In the genomic region with DNA sequence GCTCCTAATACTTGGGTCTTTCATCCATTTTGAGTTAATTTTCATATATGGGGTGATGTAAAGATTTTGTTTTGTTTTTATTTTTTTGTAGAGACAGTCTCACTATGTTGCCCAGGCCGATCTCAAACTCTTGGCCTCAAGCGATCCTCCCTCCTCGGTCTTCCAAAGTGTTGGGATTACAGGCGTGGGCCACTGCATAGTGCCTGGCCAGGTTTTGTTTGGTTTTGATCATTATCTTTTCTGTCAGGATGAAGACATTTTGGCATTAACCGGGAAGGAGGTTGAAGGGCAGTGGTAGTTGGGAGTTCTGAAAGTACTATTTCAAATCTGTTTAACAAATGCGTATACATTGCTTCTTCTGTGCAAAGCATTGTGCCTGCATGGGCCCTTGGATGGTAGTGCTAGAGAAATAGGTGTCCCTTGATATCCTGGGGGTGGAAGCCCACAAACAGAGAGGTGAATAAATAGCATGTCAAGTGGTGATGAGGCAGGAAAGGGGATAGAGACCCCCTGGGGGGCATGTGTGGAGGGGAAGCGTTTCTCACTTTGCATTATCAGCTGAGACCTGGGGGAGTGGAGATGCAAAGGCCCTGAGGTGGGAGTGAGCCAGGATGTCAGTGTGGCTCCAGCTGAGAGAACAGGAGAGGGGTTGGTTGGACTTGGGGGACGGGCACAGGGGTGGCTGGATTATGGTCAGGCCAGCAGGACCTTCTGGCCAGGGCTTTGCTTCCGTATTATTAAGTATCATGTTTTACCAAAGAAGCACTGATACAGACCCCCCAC, we compare ENCODE assay signal across 1 cellular context.
TF ChIP-seq lines count a peak whose summit lies in the region.

No MANE protein-coding gene starts in this region.

TF ChIP-seq in K562, 482 proteins besides CTCF, POLR2A, EP300 and RAD21 (continued from another document and continues in another):
- TF ChIP-seq, protein P1, sequence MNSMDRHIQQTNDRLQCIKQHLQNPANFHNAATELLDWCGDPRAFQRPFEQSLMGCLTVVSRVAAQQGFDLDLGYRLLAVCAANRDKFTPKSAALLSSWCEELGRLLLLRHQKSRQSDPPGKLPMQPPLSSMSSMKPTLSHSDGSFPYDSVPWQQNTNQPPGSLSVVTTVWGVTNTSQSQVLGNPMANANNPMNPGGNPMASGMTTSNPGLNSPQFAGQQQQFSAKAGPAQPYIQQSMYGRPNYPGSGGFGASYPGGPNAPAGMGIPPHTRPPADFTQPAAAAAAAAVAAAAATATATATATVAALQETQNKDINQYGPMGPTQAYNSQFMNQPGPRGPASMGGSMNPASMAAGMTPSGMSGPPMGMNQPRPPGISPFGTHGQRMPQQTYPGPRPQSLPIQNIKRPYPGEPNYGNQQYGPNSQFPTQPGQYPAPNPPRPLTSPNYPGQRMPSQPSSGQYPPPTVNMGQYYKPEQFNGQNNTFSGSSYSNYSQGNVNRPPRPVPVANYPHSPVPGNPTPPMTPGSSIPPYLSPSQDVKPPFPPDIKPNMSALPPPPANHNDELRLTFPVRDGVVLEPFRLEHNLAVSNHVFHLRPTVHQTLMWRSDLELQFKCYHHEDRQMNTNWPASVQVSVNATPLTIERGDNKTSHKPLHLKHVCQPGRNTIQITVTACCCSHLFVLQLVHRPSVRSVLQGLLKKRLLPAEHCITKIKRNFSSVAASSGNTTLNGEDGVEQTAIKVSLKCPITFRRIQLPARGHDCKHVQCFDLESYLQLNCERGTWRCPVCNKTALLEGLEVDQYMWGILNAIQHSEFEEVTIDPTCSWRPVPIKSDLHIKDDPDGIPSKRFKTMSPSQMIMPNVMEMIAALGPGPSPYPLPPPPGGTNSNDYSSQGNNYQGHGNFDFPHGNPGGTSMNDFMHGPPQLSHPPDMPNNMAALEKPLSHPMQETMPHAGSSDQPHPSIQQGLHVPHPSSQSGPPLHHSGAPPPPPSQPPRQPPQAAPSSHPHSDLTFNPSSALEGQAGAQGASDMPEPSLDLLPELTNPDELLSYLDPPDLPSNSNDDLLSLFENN (IDR thresholded peaks at IDR 0.05; ENCODE audit: low read depth in 2 of 2, low read length in 2 of 2): no peak
- TF ChIP-seq ELF4 (CRISPR knock-in tag; IDR thresholded peaks at IDR 0.05) (no peak), ESRRA (IDR thresholded peaks at IDR 0.05; ENCODE audit: borderline replicate concordance, low read depth) (no peak), LARP7 (IDR thresholded peaks at IDR 0.05) (no peak), EGR1 (conservative IDR thresholded peaks at IDR 0.05) (no peak), ZNF444 (CRISPR knock-in tag; IDR thresholded peaks at IDR 0.05) (no peak), ZNF41 (CRISPR knock-in tag; conservative IDR thresholded peaks at IDR 0.05) (no peak), ZBTB7A (IDR thresholded peaks at IDR 0.05; ENCODE audit: borderline replicate concordance, control insufficient read depth, low read depth, low read length) (peak; percentile 69; the same call in 1 of the 2 replicates), PTBP1 (IDR thresholded peaks at IDR 0.05; ENCODE audit: low read depth, low read length) (peak; percentile 21; the same call in 1 of the 2 replicates), CBX2 (IDR thresholded peaks at IDR 0.05; ENCODE audit: insufficient read depth, low read length, poor library complexity, severe bottlenecking) (no peak), E2F3 (CRISPR knock-in tag; IDR thresholded peaks at IDR 0.05) (no peak), KAT7 (CRISPR knock-in tag; IDR thresholded peaks at IDR 0.05; ENCODE audit: borderline replicate concordance) (no peak), POLR3A (IDR thresholded peaks at IDR 0.05; ENCODE audit: borderline replicate concordance, extremely low read depth, insufficient read depth, insufficient read length) (no peak), PPARD (CRISPR knock-in tag; IDR thresholded peaks at IDR 0.05) (no peak), RBM25 (IDR thresholded peaks at IDR 0.05; ENCODE audit: low read depth, low read length, severe bottlenecking) (peak; percentile 8), NR2C2 (CRISPR knock-in tag; IDR thresholded peaks at IDR 0.05) (no peak), NR2C2 (tag; IDR thresholded peaks at IDR 0.05) (no peak), TGIF2 (CRISPR knock-in tag; IDR thresholded peaks at IDR 0.05) (no peak), TCFL5 (CRISPR knock-in tag; conservative IDR thresholded peaks at IDR 0.05) (no peak), CHD2 (IDR thresholded peaks at IDR 0.05; ENCODE audit: low read depth, low read length) (no peak), MAFG (tag; conservative IDR thresholded peaks at IDR 0.05) (no peak)
- TF ChIP-seq, protein P2, sequence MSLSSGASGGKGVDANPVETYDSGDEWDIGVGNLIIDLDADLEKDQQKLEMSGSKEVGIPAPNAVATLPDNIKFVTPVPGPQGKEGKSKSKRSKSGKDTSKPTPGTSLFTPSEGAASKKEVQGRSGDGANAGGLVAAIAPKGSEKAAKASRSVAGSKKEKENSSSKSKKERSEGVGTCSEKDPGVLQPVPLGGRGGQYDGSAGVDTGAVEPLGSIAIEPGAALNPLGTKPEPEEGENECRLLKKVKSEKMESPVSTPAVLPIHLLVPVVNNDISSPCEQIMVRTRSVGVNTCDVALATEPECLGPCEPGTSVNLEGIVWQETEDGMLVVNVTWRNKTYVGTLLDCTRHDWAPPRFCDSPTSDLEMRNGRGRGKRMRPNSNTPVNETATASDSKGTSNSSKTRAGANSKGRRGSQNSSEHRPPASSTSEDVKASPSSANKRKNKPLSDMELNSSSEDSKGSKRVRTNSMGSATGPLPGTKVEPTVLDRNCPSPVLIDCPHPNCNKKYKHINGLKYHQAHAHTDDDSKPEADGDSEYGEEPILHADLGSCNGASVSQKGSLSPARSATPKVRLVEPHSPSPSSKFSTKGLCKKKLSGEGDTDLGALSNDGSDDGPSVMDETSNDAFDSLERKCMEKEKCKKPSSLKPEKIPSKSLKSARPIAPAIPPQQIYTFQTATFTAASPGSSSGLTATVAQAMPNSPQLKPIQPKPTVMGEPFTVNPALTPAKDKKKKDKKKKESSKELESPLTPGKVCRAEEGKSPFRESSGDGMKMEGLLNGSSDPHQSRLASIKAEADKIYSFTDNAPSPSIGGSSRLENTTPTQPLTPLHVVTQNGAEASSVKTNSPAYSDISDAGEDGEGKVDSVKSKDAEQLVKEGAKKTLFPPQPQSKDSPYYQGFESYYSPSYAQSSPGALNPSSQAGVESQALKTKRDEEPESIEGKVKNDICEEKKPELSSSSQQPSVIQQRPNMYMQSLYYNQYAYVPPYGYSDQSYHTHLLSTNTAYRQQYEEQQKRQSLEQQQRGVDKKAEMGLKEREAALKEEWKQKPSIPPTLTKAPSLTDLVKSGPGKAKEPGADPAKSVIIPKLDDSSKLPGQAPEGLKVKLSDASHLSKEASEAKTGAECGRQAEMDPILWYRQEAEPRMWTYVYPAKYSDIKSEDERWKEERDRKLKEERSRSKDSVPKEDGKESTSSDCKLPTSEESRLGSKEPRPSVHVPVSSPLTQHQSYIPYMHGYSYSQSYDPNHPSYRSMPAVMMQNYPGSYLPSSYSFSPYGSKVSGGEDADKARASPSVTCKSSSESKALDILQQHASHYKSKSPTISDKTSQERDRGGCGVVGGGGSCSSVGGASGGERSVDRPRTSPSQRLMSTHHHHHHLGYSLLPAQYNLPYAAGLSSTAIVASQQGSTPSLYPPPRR (CRISPR knock-in tag; IDR thresholded peaks at IDR 0.05; ENCODE audit: borderline replicate concordance): no peak
- TF ChIP-seq, protein P3, sequence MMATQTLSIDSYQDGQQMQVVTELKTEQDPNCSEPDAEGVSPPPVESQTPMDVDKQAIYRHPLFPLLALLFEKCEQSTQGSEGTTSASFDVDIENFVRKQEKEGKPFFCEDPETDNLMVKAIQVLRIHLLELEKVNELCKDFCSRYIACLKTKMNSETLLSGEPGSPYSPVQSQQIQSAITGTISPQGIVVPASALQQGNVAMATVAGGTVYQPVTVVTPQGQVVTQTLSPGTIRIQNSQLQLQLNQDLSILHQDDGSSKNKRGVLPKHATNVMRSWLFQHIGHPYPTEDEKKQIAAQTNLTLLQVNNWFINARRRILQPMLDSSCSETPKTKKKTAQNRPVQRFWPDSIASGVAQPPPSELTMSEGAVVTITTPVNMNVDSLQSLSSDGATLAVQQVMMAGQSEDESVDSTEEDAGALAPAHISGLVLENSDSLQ (IDR thresholded peaks at IDR 0.05): 0 out of 2 replicates have a peak, but pooled peaks have one; percentile 4
- TF ChIP-seq, protein P4, sequence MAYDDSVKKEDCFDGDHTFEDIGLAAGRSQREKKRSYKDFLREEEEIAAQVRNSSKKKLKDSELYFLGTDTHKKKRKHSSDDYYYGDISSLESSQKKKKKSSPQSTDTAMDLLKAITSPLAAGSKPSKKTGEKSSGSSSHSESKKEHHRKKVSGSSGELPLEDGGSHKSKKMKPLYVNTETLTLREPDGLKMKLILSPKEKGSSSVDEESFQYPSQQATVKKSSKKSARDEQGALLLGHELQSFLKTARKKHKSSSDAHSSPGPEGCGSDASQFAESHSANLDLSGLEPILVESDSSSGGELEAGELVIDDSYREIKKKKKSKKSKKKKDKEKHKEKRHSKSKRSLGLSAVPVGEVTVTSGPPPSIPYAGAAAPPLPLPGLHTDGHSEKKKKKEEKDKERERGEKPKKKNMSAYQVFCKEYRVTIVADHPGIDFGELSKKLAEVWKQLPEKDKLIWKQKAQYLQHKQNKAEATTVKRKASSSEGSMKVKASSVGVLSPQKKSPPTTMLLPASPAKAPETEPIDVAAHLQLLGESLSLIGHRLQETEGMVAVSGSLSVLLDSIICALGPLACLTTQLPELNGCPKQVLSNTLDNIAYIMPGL (CRISPR knock-in tag; IDR thresholded peaks at IDR 0.05): no peak
- TF ChIP-seq, protein P5, sequence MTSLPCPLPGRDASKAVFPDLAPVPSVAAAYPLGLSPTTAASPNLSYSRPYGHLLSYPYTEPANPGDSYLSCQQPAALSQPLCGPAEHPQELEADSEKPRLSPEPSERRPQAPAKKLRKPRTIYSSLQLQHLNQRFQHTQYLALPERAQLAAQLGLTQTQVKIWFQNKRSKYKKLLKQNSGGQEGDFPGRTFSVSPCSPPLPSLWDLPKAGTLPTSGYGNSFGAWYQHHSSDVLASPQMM (CRISPR knock-in tag; IDR thresholded peaks at IDR 0.05): no peak
- TF ChIP-seq, protein P6, sequence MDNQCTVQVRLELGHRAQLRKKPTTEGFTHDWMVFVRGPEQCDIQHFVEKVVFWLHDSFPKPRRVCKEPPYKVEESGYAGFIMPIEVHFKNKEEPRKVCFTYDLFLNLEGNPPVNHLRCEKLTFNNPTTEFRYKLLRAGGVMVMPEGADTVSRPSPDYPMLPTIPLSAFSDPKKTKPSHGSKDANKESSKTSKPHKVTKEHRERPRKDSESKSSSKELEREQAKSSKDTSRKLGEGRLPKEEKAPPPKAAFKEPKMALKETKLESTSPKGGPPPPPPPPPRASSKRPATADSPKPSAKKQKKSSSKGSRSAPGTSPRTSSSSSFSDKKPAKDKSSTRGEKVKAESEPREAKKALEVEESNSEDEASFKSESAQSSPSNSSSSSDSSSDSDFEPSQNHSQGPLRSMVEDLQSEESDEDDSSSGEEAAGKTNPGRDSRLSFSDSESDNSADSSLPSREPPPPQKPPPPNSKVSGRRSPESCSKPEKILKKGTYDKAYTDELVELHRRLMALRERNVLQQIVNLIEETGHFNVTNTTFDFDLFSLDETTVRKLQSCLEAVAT (IDR thresholded peaks at IDR 0.05): no peak
- TF ChIP-seq, protein P7, sequence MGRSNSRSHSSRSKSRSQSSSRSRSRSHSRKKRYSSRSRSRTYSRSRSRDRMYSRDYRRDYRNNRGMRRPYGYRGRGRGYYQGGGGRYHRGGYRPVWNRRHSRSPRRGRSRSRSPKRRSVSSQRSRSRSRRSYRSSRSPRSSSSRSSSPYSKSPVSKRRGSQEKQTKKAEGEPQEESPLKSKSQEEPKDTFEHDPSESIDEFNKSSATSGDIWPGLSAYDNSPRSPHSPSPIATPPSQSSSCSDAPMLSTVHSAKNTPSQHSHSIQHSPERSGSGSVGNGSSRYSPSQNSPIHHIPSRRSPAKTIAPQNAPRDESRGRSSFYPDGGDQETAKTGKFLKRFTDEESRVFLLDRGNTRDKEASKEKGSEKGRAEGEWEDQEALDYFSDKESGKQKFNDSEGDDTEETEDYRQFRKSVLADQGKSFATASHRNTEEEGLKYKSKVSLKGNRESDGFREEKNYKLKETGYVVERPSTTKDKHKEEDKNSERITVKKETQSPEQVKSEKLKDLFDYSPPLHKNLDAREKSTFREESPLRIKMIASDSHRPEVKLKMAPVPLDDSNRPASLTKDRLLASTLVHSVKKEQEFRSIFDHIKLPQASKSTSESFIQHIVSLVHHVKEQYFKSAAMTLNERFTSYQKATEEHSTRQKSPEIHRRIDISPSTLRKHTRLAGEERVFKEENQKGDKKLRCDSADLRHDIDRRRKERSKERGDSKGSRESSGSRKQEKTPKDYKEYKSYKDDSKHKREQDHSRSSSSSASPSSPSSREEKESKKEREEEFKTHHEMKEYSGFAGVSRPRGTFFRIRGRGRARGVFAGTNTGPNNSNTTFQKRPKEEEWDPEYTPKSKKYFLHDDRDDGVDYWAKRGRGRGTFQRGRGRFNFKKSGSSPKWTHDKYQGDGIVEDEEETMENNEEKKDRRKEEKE (IDR thresholded peaks at IDR 0.05; ENCODE audit: borderline replicate concordance in 1 of 2, control insufficient read depth in 1 of 2, low read depth in 2 of 2, low read length in 1 of 2): no peak
- TF ChIP-seq, protein P8, sequence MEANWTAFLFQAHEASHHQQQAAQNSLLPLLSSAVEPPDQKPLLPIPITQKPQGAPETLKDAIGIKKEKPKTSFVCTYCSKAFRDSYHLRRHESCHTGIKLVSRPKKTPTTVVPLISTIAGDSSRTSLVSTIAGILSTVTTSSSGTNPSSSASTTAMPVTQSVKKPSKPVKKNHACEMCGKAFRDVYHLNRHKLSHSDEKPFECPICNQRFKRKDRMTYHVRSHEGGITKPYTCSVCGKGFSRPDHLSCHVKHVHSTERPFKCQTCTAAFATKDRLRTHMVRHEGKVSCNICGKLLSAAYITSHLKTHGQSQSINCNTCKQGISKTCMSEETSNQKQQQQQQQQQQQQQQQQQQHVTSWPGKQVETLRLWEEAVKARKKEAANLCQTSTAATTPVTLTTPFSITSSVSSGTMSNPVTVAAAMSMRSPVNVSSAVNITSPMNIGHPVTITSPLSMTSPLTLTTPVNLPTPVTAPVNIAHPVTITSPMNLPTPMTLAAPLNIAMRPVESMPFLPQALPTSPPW (CRISPR knock-in tag; IDR thresholded peaks at IDR 0.05): no peak
- TF ChIP-seq, protein P9, sequence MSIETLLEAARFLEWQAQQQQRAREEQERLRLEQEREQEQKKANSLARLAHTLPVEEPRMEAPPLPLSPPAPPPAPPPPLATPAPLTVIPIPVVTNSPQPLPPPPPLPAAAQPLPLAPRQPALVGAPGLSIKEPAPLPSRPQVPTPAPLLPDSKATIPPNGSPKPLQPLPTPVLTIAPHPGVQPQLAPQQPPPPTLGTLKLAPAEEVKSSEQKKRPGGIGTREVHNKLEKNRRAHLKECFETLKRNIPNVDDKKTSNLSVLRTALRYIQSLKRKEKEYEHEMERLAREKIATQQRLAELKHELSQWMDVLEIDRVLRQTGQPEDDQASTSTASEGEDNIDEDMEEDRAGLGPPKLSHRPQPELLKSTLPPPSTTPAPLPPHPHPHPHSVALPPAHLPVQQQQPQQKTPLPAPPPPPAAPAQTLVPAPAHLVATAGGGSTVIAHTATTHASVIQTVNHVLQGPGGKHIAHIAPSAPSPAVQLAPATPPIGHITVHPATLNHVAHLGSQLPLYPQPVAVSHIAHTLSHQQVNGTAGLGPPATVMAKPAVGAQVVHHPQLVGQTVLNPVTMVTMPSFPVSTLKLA (conservative IDR thresholded peaks at IDR 0.05): no peak
